23 cellular contexts compared by ENCODE assay signal in the genomic region with DNA sequence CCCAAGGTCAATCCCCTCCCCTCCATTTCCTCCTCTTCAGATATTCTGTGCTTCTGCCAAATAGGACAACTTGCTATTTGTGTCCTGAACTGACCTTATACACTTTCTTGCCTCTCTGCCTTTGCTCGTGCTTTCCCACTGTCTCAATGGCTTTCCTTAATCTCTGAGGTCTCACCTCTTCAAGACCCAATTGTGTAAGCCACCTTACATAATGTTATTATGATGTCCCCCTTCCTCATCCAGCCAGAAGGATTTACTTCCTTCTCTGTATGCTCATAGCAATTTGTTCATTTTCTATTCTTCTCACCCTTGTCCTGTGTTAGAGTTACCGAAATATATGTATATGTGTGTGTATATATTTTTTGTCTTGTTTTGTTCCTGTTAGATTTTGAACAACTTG.
"Had no signal": no experiment of that assay in that cellular context is flagged by ENCODE, and none has a peak within 500 bp of the region (broad histone marks: within the 10 kb centered on the region; RNA-seq: fewer than 3 reads in every experiment).

No MANE protein-coding gene starts in this region.

- H3K9me3 ChIP-seq: colonic mucosa, gastroesophageal sphincter, pancreas, psoas muscle, right atrium auricular region, thyroid gland, upper lobe of right lung had no signal

- H3K27ac ChIP-seq: colonic mucosa, epithelial cell of prostate, gastroesophageal sphincter, pancreas, psoas muscle, right atrium auricular region, thyroid gland, upper lobe of right lung had no signal

- H3K4me3 ChIP-seq: colonic mucosa, gastroesophageal sphincter, pancreas, psoas muscle, right atrium auricular region, thyroid gland, upper lobe of right lung had no signal

- H3K27me3 ChIP-seq: colonic mucosa, gastroesophageal sphincter, pancreas, right atrium auricular region, thyroid gland, upper lobe of right lung had no signal

- DNase-seq: activated CD4-positive, alpha-beta T cell treated with anti-CD3 and anti-CD28 coated beads for 4 hours; activated CD4-positive, alpha-beta T cell treated with anti-CD3 and anti-CD28 coated beads, Interleukin-2, amount 50 U/mL, for 48 hours; activated CD4-positive, CD25-positive, alpha-beta regulatory T cell; activated CD8-positive, alpha-beta memory T cell treated with anti-CD3 and anti-CD28 coated beads, Interleukin-2, amount 50 U/mL, for 48 hours; activated naive CD4-positive, alpha-beta T cell treated with anti-CD3 and anti-CD28 coated beads for 36 hours; activated naive CD8-positive, alpha-beta T cell treated with anti-CD3 and anti-CD28 coated beads, Interleukin-2, amount 10 ng/mL, durations not matched to agents 7 days and 5 days; activated T-cell treated with anti-CD3 and anti-CD28 coated beads, Interleukin-2, amount 50 U/mL, for 48 hours; amygdala; colonic mucosa; head of caudate nucleus; hypothalamus; left cardiac atrium; pancreas; psoas muscle; stimulated activated CD4-positive, alpha-beta T cell treated with anti-CD3 and anti-CD28 coated beads, Interleukin-4, amount 100 ng/mL, for 24 hours; substantia nigra; T1000; thyroid gland; upper lobe of right lung had no signal

- ATAC-seq: gastroesophageal sphincter; left cardiac atrium; natural killer cell treated with Interleukin-12 subunit alpha and Interleukin-12 subunit beta and Interleukin-15 and Interleukin-18, amount 100 ng/mL, for 72 hours; pancreas; psoas muscle; upper lobe of right lung had no signal

- H3K36me3 ChIP-seq: colonic mucosa, gastroesophageal sphincter, pancreas, right atrium auricular region, thyroid gland, upper lobe of right lung had no signal
